19 cellular contexts compared by ENCODE assay signal in the genomic region with DNA sequence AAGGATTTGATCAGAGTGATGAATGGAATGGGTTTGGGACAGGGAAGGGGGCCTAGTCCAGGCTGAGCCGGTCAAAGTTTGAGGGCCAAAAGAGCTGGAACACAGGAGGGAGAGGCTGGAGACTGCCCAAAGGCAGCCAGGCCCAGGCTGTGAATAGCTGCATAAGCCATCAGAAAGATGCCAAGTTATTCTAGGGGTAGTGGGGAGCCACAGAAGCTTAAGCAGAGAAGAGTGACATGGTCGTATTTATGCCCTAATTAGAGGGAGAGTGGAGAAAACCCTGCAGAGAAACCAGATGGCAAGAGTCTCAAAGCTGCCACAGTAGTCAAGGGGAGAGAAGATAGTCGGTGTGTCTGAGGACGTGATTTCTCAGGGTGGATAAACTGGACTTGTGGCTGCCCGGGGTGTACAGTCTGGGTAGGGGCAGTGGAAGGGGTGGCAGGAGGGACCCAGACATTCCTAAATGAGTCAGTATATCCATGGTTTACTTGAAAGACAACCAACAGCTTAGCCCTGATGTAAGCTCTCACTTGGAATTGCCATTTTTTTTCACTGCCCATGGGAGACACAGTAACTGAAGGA.
DNase-seq lines count a peak whose midpoint lies in the region; ATAC-seq, FAIRE-seq and TF ChIP-seq lines count a peak whose summit lies in the region.
"Had no signal": no experiment of that assay in that cellular context is flagged by ENCODE, and none has a peak within 500 bp of the region (broad histone marks: within the 10 kb centered on the region; RNA-seq: fewer than 3 reads in every experiment).

No MANE protein-coding gene starts in this region.

- TF ChIP-seq POLR2A in GM12891 (IDR thresholded peaks at IDR 0.05; ENCODE audit: low read depth, low read length) = no peak

- ATAC-seq in heart right ventricle = no peak
- peak; percentile 37 for ATAC-seq in aorta (ENCODE audit: low FRiP score)
- no peak for ATAC-seq in HG02798 (IDR thresholded peaks at IDR 0.05; ENCODE audit: poor library complexity, unreplicated experiment)
- ATAC-seq: CD8-positive, alpha-beta T cell had no signal

- H3K36me3 ChIP-seq in cardiac muscle cell (no peaks in the 10 kb centered on the region), heart right ventricle (no peaks in the 10 kb centered on the region), aorta (ENCODE audit: control insufficient read depth in 1 of 2, insufficient read depth in 2 of 2, low read length in 1 of 2) (no peaks in the 10 kb centered on the region)

- DNase-seq in cardiac muscle cell (ENCODE audit: low read depth in 1 of 2, low spot score in 1 of 2) (no peak), heart right ventricle (no peak), cerebellum (ENCODE audit: low spot score) (peak; percentile 55), progenitor cell of endocrine pancreas (ENCODE audit: low spot score, unreplicated experiment) (no peak), aorta (no peak), GM12891 (ENCODE audit: insufficient read length, low spot score) (no peak), superior temporal gyrus (ENCODE audit: extremely low spot score) (no peak)
- DNase-seq: CD8-positive, alpha-beta T cell; COR-L47; DMS153; DMS79 treated with DMSO at 0.1 percent for 48 hours; EL; GDM1; HCEC 1CT had no signal

- H3K4me3 Mint-ChIP-seq in progenitor cell of endocrine pancreas (ENCODE audit: low read depth) = no peak overlapping the region
- H3K4me3 Mint-ChIP-seq: CD14-positive monocyte; CD8-positive, alpha-beta T cell had no signal

- H3K27ac ChIP-seq in cardiac muscle cell = peak overlapping the region; percentile 22
- H3K27ac ChIP-seq in heart right ventricle = no peak overlapping the region
- H3K27ac ChIP-seq in aorta (ENCODE audit: low read depth in 1 of 2, low read length in 2 of 2) = no peak overlapping the region
- H3K27ac ChIP-seq: 22Rv1 had no signal

- intact Hi-C loops in heart right ventricle (cut with DNase I) (loop anchor here in 1 of 10 donors (5.0 kb wide), 1 partner anchor 62 kb away; no protein-coding TSS in a partner anchor), aorta (cut with DNase I) (no loop called here)

- H3K27me3 Mint-ChIP-seq in progenitor cell of endocrine pancreas = no peaks in the 10 kb centered on the region

- peaks cover 29% of the 10 kb centered on the region for H3K4me1 Mint-ChIP-seq in progenitor cell of endocrine pancreas (ENCODE audit: low read depth)
- H3K4me1 Mint-ChIP-seq: CD14-positive monocyte had no signal

- H3K4me1 ChIP-seq in cardiac muscle cell (ENCODE audit: low read depth) (peaks cover 48% of the 10 kb centered on the region), heart right ventricle (peaks cover 0 to 24% (median 14%) of the 10 kb centered on the region in 9 donors), aorta (ENCODE audit: control insufficient read depth in 1 of 2, insufficient read depth in 2 of 2, low read length in 2 of 2) (no peaks in the 10 kb centered on the region)

- H3K27me3 ChIP-seq in cardiac muscle cell (no peaks in the 10 kb centered on the region), heart right ventricle (peaks cover 0 to 6% (median 0%) of the 10 kb centered on the region in 7 donors), aorta (ENCODE audit: control insufficient read depth in 1 of 2, insufficient read depth in 2 of 2, low read length in 1 of 2) (no peaks in the 10 kb centered on the region)

- 73 to 86% methylated on average over 5 of the region's 5 CpGs for WGBS in heart right ventricle, 2 donors
- WGBS in aorta, 2 donors = 71 to 80% methylated on average over 5 of the region's 5 CpGs

- H3K27ac Mint-ChIP-seq in progenitor cell of endocrine pancreas = peak overlapping the region; percentile 84
- H3K27ac Mint-ChIP-seq: CD14-positive monocyte; CD8-positive, alpha-beta T cell had no signal

- no peaks in the 10 kb centered on the region for H3K9me3 Mint-ChIP-seq in progenitor cell of endocrine pancreas (ENCODE audit: low read depth)
- H3K9me3 Mint-ChIP-seq: CD8-positive, alpha-beta T cell had no signal

- H3K4me3 ChIP-seq in cardiac muscle cell = no peak overlapping the region
- H3K4me3 ChIP-seq in heart right ventricle = no peak overlapping the region
- no peak overlapping the region for H3K4me3 ChIP-seq in aorta (ENCODE audit: low read length in 2 of 2)

- no peak for TF ChIP-seq CTCF in cardiac muscle cell (IDR thresholded peaks at IDR 0.05; ENCODE audit: low read depth, low read length)
- TF ChIP-seq CTCF in heart right ventricle (IDR thresholded peaks at IDR 0.05) = no peak
- TF ChIP-seq CTCF in progenitor cell of endocrine pancreas (IDR thresholded peaks at IDR 0.05; ENCODE audit: unreplicated experiment) = no peak

- no peak for FAIRE-seq in GM12891 (lab: Jason Lieb, UNC)
- FAIRE-seq: D721Med, GM19239 had no signal

- H3K36me3 Mint-ChIP-seq in progenitor cell of endocrine pancreas (ENCODE audit: insufficient read depth) = peaks cover 6% of the 10 kb centered on the region
- H3K36me3 Mint-ChIP-seq: CD14-positive monocyte; CD8-positive, alpha-beta T cell had no signal

- H3K9me3 ChIP-seq in cardiac muscle cell (ENCODE audit: low read depth) = no peaks in the 10 kb centered on the region
- H3K9me3 ChIP-seq in heart right ventricle = no peaks in the 10 kb centered on the region
- H3K9me3 ChIP-seq in aorta (ENCODE audit: control insufficient read depth, low read length) = no peaks in the 10 kb centered on the region

TF ChIP-seq in GM12891, 5 proteins besides CTCF, POLR2A, EP300 and RAD21:
- TF ChIP-seq POU2F2 (IDR thresholded peaks at IDR 0.05; ENCODE audit: low read depth, low read length) (no peak), POLR2AphosphoS5 (IDR thresholded peaks at IDR 0.05; ENCODE audit: low read depth, low read length) (no peak), SPI1 (IDR thresholded peaks at IDR 0.05; ENCODE audit: low read depth, low read length) (no peak), TAF1 (IDR thresholded peaks at IDR 0.05; ENCODE audit: low read depth, low read length) (no peak), PAX5 (IDR thresholded peaks at IDR 0.05; ENCODE audit: insufficient read depth, low read length, severe bottlenecking) (no peak)
